1 cellular context compared by ENCODE assay signal in genomic region chr21:33451634-33452071, GRCh38.
TF ChIP-seq lines count a peak whose summit lies in the region.

No MANE protein-coding gene starts in this region.

TF ChIP-seq in SK-N-SH treated with all-trans-retinoic acid at 6 μM for 48 hours, 23 proteins besides CTCF, POLR2A, EP300 and RAD21 (continued from another document):
- TF ChIP-seq, protein P1, sequence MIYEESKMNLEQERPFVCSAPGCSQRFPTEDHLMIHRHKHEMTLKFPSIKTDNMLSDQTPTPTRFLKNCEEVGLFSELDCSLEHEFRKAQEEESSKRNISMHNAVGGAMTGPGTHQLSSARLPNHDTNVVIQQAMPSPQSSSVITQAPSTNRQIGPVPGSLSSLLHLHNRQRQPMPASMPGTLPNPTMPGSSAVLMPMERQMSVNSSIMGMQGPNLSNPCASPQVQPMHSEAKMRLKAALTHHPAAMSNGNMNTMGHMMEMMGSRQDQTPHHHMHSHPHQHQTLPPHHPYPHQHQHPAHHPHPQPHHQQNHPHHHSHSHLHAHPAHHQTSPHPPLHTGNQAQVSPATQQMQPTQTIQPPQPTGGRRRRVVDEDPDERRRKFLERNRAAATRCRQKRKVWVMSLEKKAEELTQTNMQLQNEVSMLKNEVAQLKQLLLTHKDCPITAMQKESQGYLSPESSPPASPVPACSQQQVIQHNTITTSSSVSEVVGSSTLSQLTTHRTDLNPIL (CRISPR knock-in tag; IDR thresholded peaks at IDR 0.05; ENCODE audit: low read depth): no peak
